8 cellular contexts compared by ENCODE assay signal in the genomic region with DNA sequence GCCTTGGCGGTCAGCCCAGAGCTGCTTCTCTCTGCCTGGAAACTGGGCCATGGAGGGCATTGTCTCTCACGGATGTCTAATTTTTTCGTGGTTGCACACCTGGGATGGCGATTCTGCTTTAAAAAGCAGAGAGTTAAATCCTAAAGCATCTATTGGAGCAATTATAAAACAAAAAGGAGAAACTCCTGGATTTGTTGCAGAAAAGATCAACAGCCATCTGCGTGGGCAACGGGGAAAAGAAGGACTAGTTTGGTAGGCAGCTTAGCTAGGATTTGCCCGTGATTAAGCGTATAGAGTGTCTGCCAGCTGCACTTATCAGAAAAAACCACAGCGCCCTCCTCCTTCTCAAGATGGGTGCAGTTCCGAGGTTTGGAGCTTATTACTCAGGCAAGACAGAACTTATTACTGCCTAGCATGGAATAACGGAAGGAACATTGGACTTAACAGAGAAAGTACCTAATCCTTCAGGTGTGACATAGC. TPM values are rescaled to one million over a fixed set of nuclear protein-coding genes. Genes with fewer than 3 reads are reported as not detected.
DNase-seq lines count a peak whose midpoint lies in the region; FAIRE-seq and TF ChIP-seq lines count a peak whose summit lies in the region.

No MANE protein-coding gene starts in this region.

- no peak overlapping the region for H2BK120ac ChIP-seq in neuronal stem cell (ENCODE audit: low read depth, low read length)

- POLR2A ChIA-PET in OCI-LY7 (lab: Charles Lee): no interaction called here

- H3K4me1 Mint-ChIP-seq in activated naive CD4-positive, alpha-beta T cell treated with anti-CD3 and anti-CD28 coated beads, Interleukin-2, amount 50 U/mL, for 24 hours: peaks cover 30% of the 10 kb centered on the region

- no peaks in the 10 kb centered on the region for H3K9me3 Mint-ChIP-seq in activated naive CD4-positive, alpha-beta T cell treated with anti-CD3 and anti-CD28 coated beads, Interleukin-2, amount 50 U/mL, for 24 hours

- peaks cover 3% of the 10 kb centered on the region for H3K79me1 ChIP-seq in neuronal stem cell (ENCODE audit: low read depth, low read length)

- H2BK5ac ChIP-seq in neuronal stem cell (ENCODE audit: low read length): no peak overlapping the region

- no peak overlapping the region for H3K14ac ChIP-seq in neuronal stem cell (ENCODE audit: low read length)

- H2BK12ac ChIP-seq in neuronal stem cell (ENCODE audit: low read length): no peak overlapping the region

- no peak overlapping the region for H4K8ac ChIP-seq in neuronal stem cell (ENCODE audit: low read depth, low read length)

- no TSS peak for BruUV-seq in OCI-LY7 (replicated peaks; lab: Mats Ljungman, UMichigan)

- peaks cover 2% of the 10 kb centered on the region for H3K36me3 Mint-ChIP-seq in activated naive CD4-positive, alpha-beta T cell treated with anti-CD3 and anti-CD28 coated beads, Interleukin-2, amount 50 U/mL, for 24 hours

- no peak for TF ChIP-seq POLR2A in uterus (IDR thresholded peaks at IDR 0.05)

- no peaks in the 10 kb centered on the region for H3K79me2 ChIP-seq in OCI-LY7 (ENCODE audit: insufficient read depth, low read depth, low read length)

- CTCF ChIA-PET in OCI-LY7 (lab: Charles Lee; ENCODE audit: unreplicated experiment): no interaction called here

- H2AFZ ChIP-seq in OCI-LY7 (ENCODE audit: low read length): peak overlapping the region; percentile 78; the same call in 1 of the 2 replicates
- peak overlapping the region; percentile 92 for H2AFZ ChIP-seq in neuronal stem cell (ENCODE audit: low read length)

- H3K4me1 ChIP-seq in OCI-LY7 (ENCODE audit: insufficient read depth, low read length, poor library complexity, severe bottlenecking): no peaks in the 10 kb centered on the region
- H3K4me1 ChIP-seq in neuronal stem cell (ENCODE audit: control insufficient read depth in 2 of 2, insufficient read depth in 1 of 2, low read depth in 1 of 2, low read length in 2 of 2): peaks cover 6% of the 10 kb centered on the region in 2 donors
- H3K4me1 ChIP-seq in uterus: no peaks in the 10 kb centered on the region

- DNase-seq in 8988T (peak; percentile 11), GM12864 (ENCODE audit: low read depth) (no peak), HL-60 (ENCODE audit: low read depth in 1 of 2, low spot score in 1 of 2) (peak; percentile 41 to 65), OCI-LY7 (ENCODE audit: low spot score) (peak; percentile 28), frontal cortex (ENCODE audit: low spot score in 2 of 2) (peak; percentile 45 to 61), neuronal stem cell (ENCODE audit: low spot score) (no peak), uterus (peak; percentile 22 to 38)

- H3K4me2 ChIP-seq in OCI-LY7 (ENCODE audit: low read length): peak overlapping the region; percentile 58
- H3K4me2 ChIP-seq in neuronal stem cell (ENCODE audit: insufficient read depth, low read length, poor library complexity, severe bottlenecking): peak overlapping the region; percentile 90

- H3K9me2 ChIP-seq in OCI-LY7 (ENCODE audit: insufficient read depth, low read length): no peaks in the 10 kb centered on the region

- H2BK15ac ChIP-seq in neuronal stem cell (ENCODE audit: low read length): no peak overlapping the region

- FAIRE-seq in frontal cortex (lab: Jason Lieb, UNC): no peak

- H3K18ac ChIP-seq in neuronal stem cell (ENCODE audit: low read length): peak overlapping the region; percentile 91

- no peak overlapping the region for H3K4ac ChIP-seq in neuronal stem cell (ENCODE audit: low read length)

- H3K36me3 ChIP-seq in OCI-LY7 (ENCODE audit: insufficient read depth, low read length) (no peaks in the 10 kb centered on the region), neuronal stem cell (replicated peaks in 1 of 2; ENCODE audit: control insufficient read depth in 2 of 2, insufficient read depth in 2 of 2, low read length in 2 of 2) (peaks cover 5 to 28% of the 10 kb centered on the region in 2 donors), uterus (no peaks in the 10 kb centered on the region)

- peak; percentile 20 for TF ChIP-seq CTCF in GM12864 (IDR thresholded peaks at IDR 0.05; ENCODE audit: low read depth, low read length, missing control alignments)
- no peak for TF ChIP-seq CTCF in HL-60 (IDR thresholded peaks at IDR 0.05; ENCODE audit: insufficient read depth, low read length)
- TF ChIP-seq CTCF in OCI-LY7 (conservative IDR thresholded peaks at IDR 0.05; ENCODE audit: low read length): peak; percentile 53
- TF ChIP-seq CTCF in uterus (IDR thresholded peaks at IDR 0.05): peak in 2 of 4 experiments; percentile 12 to 16

- H3K9me3 ChIP-seq in OCI-LY7 (ENCODE audit: low read length) (no peaks in the 10 kb centered on the region), neuronal stem cell (replicated peaks in 1 of 2; ENCODE audit: control insufficient read depth in 2 of 2, insufficient read depth in 1 of 2, low read depth in 1 of 2, low read length in 2 of 2) (peaks cover 0 to 29% of the 10 kb centered on the region in 2 donors), uterus (no peaks in the 10 kb centered on the region)

- H3K23ac ChIP-seq in neuronal stem cell (ENCODE audit: low read depth, low read length, poor library complexity): peak overlapping the region; percentile 99

- peak overlapping the region; percentile 63 for H3K27ac Mint-ChIP-seq in activated naive CD4-positive, alpha-beta T cell treated with anti-CD3 and anti-CD28 coated beads, Interleukin-2, amount 50 U/mL, for 24 hours

- H3K4me3 Mint-ChIP-seq in activated naive CD4-positive, alpha-beta T cell treated with anti-CD3 and anti-CD28 coated beads, Interleukin-2, amount 50 U/mL, for 24 hours: peak overlapping the region; percentile 92

- WGBS in neuronal stem cell (ENCODE audit: extremely low coverage in 2 of 2, insufficient read length in 2 of 2, insufficient replicate concordance in 1 of 2), 2 donors: no CpG with 5 or more reads among the region's 11 CpGs

- H4K20me1 ChIP-seq in OCI-LY7 (ENCODE audit: insufficient read depth, low read length): no peaks in the 10 kb centered on the region

- H3K9ac ChIP-seq in neuronal stem cell (ENCODE audit: low read depth, low read length, poor library complexity): peak overlapping the region; percentile 91

- no peaks in the 10 kb centered on the region for H3K27me3 Mint-ChIP-seq in activated naive CD4-positive, alpha-beta T cell treated with anti-CD3 and anti-CD28 coated beads, Interleukin-2, amount 50 U/mL, for 24 hours

- no peak overlapping the region for H2AK5ac ChIP-seq in neuronal stem cell (ENCODE audit: low read depth, low read length)

- intact Hi-C loops in OCI-LY7 (cut with micrococcal nuclease; ENCODE audit: unreplicated experiment) (loop anchor here (10.0 kb wide), 1 partner anchor 444 kb away; no protein-coding TSS in a partner anchor), uterus (cut with DNase I; ENCODE audit: low total_unique reads) (no loop called here)

- H3K27ac ChIP-seq in HL-60 (replicated peaks): peak overlapping the region; percentile 49
- H3K27ac ChIP-seq in OCI-LY7 (ENCODE audit: low read depth, low read length, poor library complexity, severe bottlenecking): no peak overlapping the region
- peak overlapping the region; percentile 55 for H3K27ac ChIP-seq in neuronal stem cell (replicated peaks; ENCODE audit: low read length)
- H3K27ac ChIP-seq in uterus: peak overlapping the region; percentile 84 to 92

- peak overlapping the region; percentile 54 for H3K4me3 ChIP-seq in GM12864 (ENCODE audit: low read depth, low read length)
- peak overlapping the region; percentile 94 for H3K4me3 ChIP-seq in HL-60 (replicated peaks; ENCODE audit: insufficient read depth, low read length)
- peak overlapping the region; percentile 50 for H3K4me3 ChIP-seq in OCI-LY7 (ENCODE audit: low read depth, low read length, poor library complexity, severe bottlenecking)
- H3K4me3 ChIP-seq in neuronal stem cell (ENCODE audit: low read length in 2 of 2): peak overlapping the region; percentile 95 to 99
- peak overlapping the region; percentile 70 to 79 for H3K4me3 ChIP-seq in uterus

- no peak overlapping the region for H4K91ac ChIP-seq in neuronal stem cell (ENCODE audit: low read depth, low read length, poor library complexity)

- H3K27me3 ChIP-seq in HL-60 (ENCODE audit: insufficient read depth, poor library complexity, severe bottlenecking): no peaks in the 10 kb centered on the region
- no peaks in the 10 kb centered on the region for H3K27me3 ChIP-seq in neuronal stem cell (ENCODE audit: control insufficient read depth in 3 of 3, insufficient read depth in 3 of 3, low read depth in 1 of 3, low read length in 3 of 3)
- H3K27me3 ChIP-seq in uterus: no peaks in the 10 kb centered on the region

RNA-seq across cellular contexts. Expression of a gene that starts 0.5 kb away (rescaled TPM):
- not detected in 2 replicates for total RNA-seq in OCI-LY7 (2014; rRNA removed; shearing (Covaris generic))
- not detected in 2 replicates for total RNA-seq in OCI-LY7 (2022)
- 37.5 TPM for total RNA-seq in frontal cortex
- 46.7 TPM for polyA plus RNA-seq in neuronal stem cell (2013, experiment 1 of 2)
- polyA plus RNA-seq in neuronal stem cell (2013, experiment 2 of 2): 48.5 TPM
- 10 to 100 TPM; 28.9 to 64.2 (median 37.1) TPM for total RNA-seq in uterus

RNA-seq across cellular contexts. Expression of a gene that starts 43.2 kb away (rescaled TPM):
- total RNA-seq in OCI-LY7 (2014; rRNA removed; shearing (Covaris generic)): not detected in 2 replicates
- total RNA-seq in OCI-LY7 (2022): not detected in 2 replicates
- not detected for total RNA-seq in frontal cortex
- not detected for polyA plus RNA-seq in neuronal stem cell (2013, experiment 1 of 2)
- polyA plus RNA-seq in neuronal stem cell (2013, experiment 2 of 2): not detected
- under 1 TPM in 1 of 4 donors, not detected in 3; 0.18 TPM for total RNA-seq in uterus

Comparison
In these comparisons a context has a peak if more than half of its experiments do, and no peak if none do; other contexts are left out.
1. DNase-seq: peak in 8988T (single experiment), HL-60 (2 of 2), OCI-LY7 (single experiment), frontal cortex (2 of 2) and uterus (2 of 2); none in GM12864 (single experiment) and neuronal stem cell (single experiment).
2. RNA of a gene that starts 0.5 kb away (total RNA-seq): 28.9 to 64.2 TPM in uterus and 37.5 TPM in frontal cortex (single experiment); not detected in OCI-LY7; every median in the first group is over 10 times any median in the second.
3. Peak in every context shown above with its lines, with median percentiles within 50 percentile points of each other: H3K4me3 ChIP-seq.